ENCODE assay signal across 27 cellular contexts in genomic region chr15:100703671-100704070, GRCh38.
DNase-seq lines count a peak whose midpoint lies in the region; ATAC-seq, FAIRE-seq and TF ChIP-seq lines count a peak whose summit lies in the region.
"Had no signal": no experiment of that assay in that cellular context is flagged by ENCODE, and none has a peak within 500 bp of the region (broad histone marks: within the 10 kb centered on the region; RNA-seq: fewer than 3 reads in every experiment).

No MANE protein-coding gene starts in this region.

- DNase-seq in Calu3 (no peak), HFFc6 (no peak), GM12878 (ENCODE audit: low read depth, low spot score) (peak; percentile 2), kidney (peak; percentile 26), NCI-H774 (lab: John Stamatoyannopoulos, UW) (no peak), NCI-H1105 (lab: John Stamatoyannopoulos, UW) (no peak)
- DNase-seq: effector CD4-positive, alpha-beta T cell; glutamatergic neuron; left ventricle myocardium superior; midbrain; NCI-H1417 treated with DMSO at 0.1 percent for 48 hours; NCI-H2081; NCI-H524 treated with DMSO at 0.1 percent for 48 hours; occipital lobe; SHP77; stimulated activated CD4-positive, alpha-beta T cell treated with anti-CD3 and anti-CD28 coated beads, Interleukin-4, amount 100 ng/mL, for 4 hours had no signal

- H3K36me3 Mint-ChIP-seq in Calu3 (ENCODE audit: insufficient read depth, unreplicated experiment) (peaks cover 3% of the 10 kb centered on the region), HFFc6 (ENCODE audit: low read depth) (peaks cover 5% of the 10 kb centered on the region; the same call in 1 of the 2 replicates)

- no peak for TF ChIP-seq RAD21 in GM12878 (IDR thresholded peaks at IDR 0.05; ENCODE audit: insufficient read depth, low read depth, low read length)

- H3K4me1 ChIP-seq in GM12878 (ENCODE audit: control insufficient read depth, insufficient read depth, low read length) (peaks cover 10% of the 10 kb centered on the region), kidney (ENCODE audit: control insufficient read depth in 1 of 2, insufficient read depth in 1 of 2, low read depth in 1 of 2, low read length in 2 of 2) (no peaks in the 10 kb centered on the region)
- H3K4me1 ChIP-seq: tibial nerve had no signal

- TF ChIP-seq EP300 in GM12878 (IDR thresholded peaks at IDR 0.05; ENCODE audit: borderline replicate concordance in 1 of 2, control insufficient read depth in 1 of 2, low read depth in 2 of 2, low read length in 2 of 2) = no peak

- BruUV-seq in Calu3 (replicated peaks; lab: Mats Ljungman, UMichigan) (no TSS peak), GM12878 (replicated peaks; lab: Mats Ljungman, UMichigan) (no TSS peak)

- H3K4me3 Mint-ChIP-seq in Calu3 (ENCODE audit: low read depth, unreplicated experiment) (no peak overlapping the region), HFFc6 (no peak overlapping the region)
- H3K4me3 Mint-ChIP-seq: activated CD8-positive, alpha-beta T cell treated with anti-CD3 and anti-CD28 coated beads, Interleukin-2, amount 10 ng/mL, durations not matched to agents 7 days and 5 days; activated naive CD8-positive, alpha-beta T cell; naive thymus-derived CD4-positive, alpha-beta T cell; T-helper 2 cell treated with Interferon-gamma antibody and Interleukin-4, amounts not matched to agents 5 μg/mL and 100 μg/mL, for 36 hours had no signal

- H3K4me2 ChIP-seq in GM12878 (ENCODE audit: control insufficient read depth, insufficient read depth) = no peak overlapping the region
- H3K4me2 ChIP-seq: KMS-11 had no signal

- TF ChIP-seq POLR2A in GM12878 (IDR thresholded peaks at IDR 0.05; ENCODE audit: low read depth, low read length) = no peak

- ATAC-seq in GM12878 (no peak; the same call in 2 of the 3 replicates), HG03460 (IDR thresholded peaks at IDR 0.05; ENCODE audit: unreplicated experiment) (no peak)
- ATAC-seq: left ventricle myocardium superior; naive thymus-derived CD4-positive, alpha-beta T cell had no signal

- H3K36me3 ChIP-seq in GM12878 (ENCODE audit: control insufficient read depth in 2 of 2, insufficient read depth in 2 of 2, low read length in 1 of 2) (no peaks in the 10 kb centered on the region), kidney (ENCODE audit: control insufficient read depth in 1 of 2, insufficient read depth in 2 of 2, low read length in 2 of 2) (no peaks in the 10 kb centered on the region)
- H3K36me3 ChIP-seq: cardiac muscle cell, tibial nerve had no signal

- FAIRE-seq in GM12878 (lab: Jason Lieb, UNC) (no peak), kidney (lab: Jason Lieb, UNC) (no peak)
- FAIRE-seq: colon, G401.6, islet of Langerhans had no signal

- in situ Hi-C loops in GM12878 (cut with MboI) = no loop called here

- no peak overlapping the region for H3K9ac ChIP-seq in GM12878 (ENCODE audit: control insufficient read depth, insufficient read depth, low read length)
- no peak overlapping the region for H3K9ac ChIP-seq in kidney (ENCODE audit: low read length in 2 of 2)
- H3K9ac ChIP-seq: KMS-11 had no signal

- peaks cover 3% of the 10 kb centered on the region for H3K9me3 Mint-ChIP-seq in Calu3 (ENCODE audit: low read depth, unreplicated experiment)
- H3K9me3 Mint-ChIP-seq in HFFc6 = peaks cover 7% of the 10 kb centered on the region; the same call in 1 of the 2 replicates

- H3K4me1 Mint-ChIP-seq in Calu3 (ENCODE audit: low read depth, unreplicated experiment) (peaks cover 12% of the 10 kb centered on the region), HFFc6 (ENCODE audit: low read depth) (peaks cover 31% of the 10 kb centered on the region)

- H2AFZ ChIP-seq in GM12878 (ENCODE audit: control insufficient read depth, low read depth, low read length) = no peak overlapping the region

- H3K4me3 ChIP-seq in GM12878 = no peak overlapping the region
- H3K4me3 ChIP-seq in kidney (ENCODE audit: low read length in 2 of 2) = no peak overlapping the region
- H3K4me3 ChIP-seq: cardiac muscle cell, tibial nerve had no signal

- H3K27me3 ChIP-seq in GM12878 (replicated peaks in 1 of 2; ENCODE audit: control insufficient read depth in 2 of 2, insufficient read depth in 2 of 2, low read length in 1 of 2) = no peaks in the 10 kb centered on the region
- H3K27me3 ChIP-seq: cardiac muscle cell, tibial nerve had no signal

- no peak for TF ChIP-seq CTCF in Calu3 (IDR thresholded peaks at IDR 0.05; ENCODE audit: unreplicated experiment)
- no peak for TF ChIP-seq CTCF in HFFc6 (IDR thresholded peaks at IDR 0.05)
- no peak for TF ChIP-seq CTCF in GM12878 (IDR thresholded peaks at IDR 0.05 in 2 of 3, conservative IDR thresholded peaks at IDR 0.05 in 1 of 3; ENCODE audit: control insufficient read depth in 2 of 3, extremely low read depth in 1 of 3, insufficient read depth in 1 of 3, low read depth in 3 of 3, low read length in 3 of 3)
- no peak for TF ChIP-seq CTCF in kidney (IDR thresholded peaks at IDR 0.05; ENCODE audit: borderline replicate concordance, extremely low read depth, insufficient read depth)

- H3K27ac Mint-ChIP-seq in Calu3 (ENCODE audit: unreplicated experiment) (peak overlapping the region; percentile 3), HFFc6 (peak overlapping the region; percentile 74; the same call in 1 of the 2 replicates)
- H3K27ac Mint-ChIP-seq: activated CD8-positive, alpha-beta T cell treated with anti-CD3 and anti-CD28 coated beads, Interleukin-2, amount 10 ng/mL, durations not matched to agents 7 days and 5 days; activated naive CD8-positive, alpha-beta T cell; naive thymus-derived CD4-positive, alpha-beta T cell; T-helper 2 cell treated with Interferon-gamma antibody and Interleukin-4, amounts not matched to agents 5 μg/mL and 100 μg/mL, for 36 hours had no signal

- H3K27ac ChIP-seq in GM12878 (ENCODE audit: control insufficient read depth, insufficient read depth) = no peak overlapping the region
- no peak overlapping the region for H3K27ac ChIP-seq in kidney (ENCODE audit: low read depth in 2 of 2, low read length in 2 of 2)
- H3K27ac ChIP-seq: cardiac muscle cell, KMS-11, tibial nerve had no signal

- no peaks in the 10 kb centered on the region for H4K20me1 ChIP-seq in GM12878 (ENCODE audit: control insufficient read depth, insufficient read depth)

- H3K79me2 ChIP-seq in GM12878 (ENCODE audit: control insufficient read depth, insufficient read depth, low read length) = no peaks in the 10 kb centered on the region

- 57% methylated on average over 10 of the region's 10 CpGs for WGBS in GM12878 (ENCODE audit: insufficient coverage, insufficient replicate concordance, low lambda C conversion rate, missing lambda C conversion rate)

- H3K27me3 Mint-ChIP-seq in Calu3 (ENCODE audit: unreplicated experiment) (no peaks in the 10 kb centered on the region), HFFc6 (ENCODE audit: insufficient read depth) (peaks cover 2% of the 10 kb centered on the region; the same call in 1 of the 2 replicates)

- CTCF ChIA-PET in Calu3 (lab: Charles Lee) (no interaction called here), GM12878 (lab: Yijun Ruan, JAX) (no interaction called here)

- peaks cover 9% of the 10 kb centered on the region; the same call in 2 of the 3 replicates for H3K9me3 ChIP-seq in GM12878 (replicated peaks; ENCODE audit: control insufficient read depth, insufficient read depth, low read length)
- H3K9me3 ChIP-seq in kidney (ENCODE audit: control insufficient read depth in 1 of 2, low read length in 2 of 2) = no peaks in the 10 kb centered on the region

- RAD21 ChIA-PET in GM12878 (lab: Charles Lee; ENCODE audit: unreplicated experiment) = interaction anchor here (1.6 kb wide), 1 partner anchor 169 kb away, joined by 3 read pairs; no protein-coding TSS in a partner anchor

- SMC1A ChIA-PET in GM12878 (lab: Charles Lee; ENCODE audit: uncharacterized antibody, unreplicated experiment) = no interaction called here

- POLR2A ChIA-PET in GM12878 (lab: Charles Lee) = no interaction called here

- intact Hi-C loops in Calu3 (cut with micrococcal nuclease; ENCODE audit: unreplicated experiment) = no loop called here
- intact Hi-C loops in GM12878 (cut with micrococcal nuclease; ENCODE audit: unreplicated experiment) = loop anchor here (10.0 kb wide), 1 partner anchor 131 kb away; no protein-coding TSS in a partner anchor
- intact Hi-C loops in kidney (cut with DNase I) = no loop called here

TF ChIP-seq in GM12878, 131 proteins besides CTCF, POLR2A, EP300 and RAD21:
- no peak for TF ChIP-seq BRCA1 (IDR thresholded peaks at IDR 0.05; ENCODE audit: low read depth, low read length)
- TF ChIP-seq RELA (IDR thresholded peaks at IDR 0.05; ENCODE audit: borderline replicate concordance, partially characterized antibody) = no peak
- no peak for TF ChIP-seq CEBPB (IDR thresholded peaks at IDR 0.05; ENCODE audit: borderline replicate concordance in 1 of 2, low read depth in 2 of 2, low read length in 2 of 2)
- no peak for TF ChIP-seq EGR1 (IDR thresholded peaks at IDR 0.05; ENCODE audit: borderline replicate concordance in 1 of 2, low read depth in 2 of 2, low read length in 2 of 2)
- no peak for TF ChIP-seq MEF2A (IDR thresholded peaks at IDR 0.05; ENCODE audit: insufficient read depth, low read depth, low read length)
- TF ChIP-seq FOXK2 (IDR thresholded peaks at IDR 0.05) = no peak
- TF ChIP-seq ZBED1 (IDR thresholded peaks at IDR 0.05; ENCODE audit: borderline replicate concordance) = no peak
- no peak for TF ChIP-seq ZNF384 (IDR thresholded peaks at IDR 0.05; ENCODE audit: borderline replicate concordance, low read depth, low read length)

Comparison
In these comparisons a context has a peak if more than half of its experiments do, and no peak if none do; other contexts are left out.
1. DNase-seq: peak in GM12878 (single experiment) and kidney (single experiment); none in Calu3 (single experiment), HFFc6 (single experiment), NCI-H774 (single experiment) and NCI-H1105 (single experiment).